24 cellular contexts compared by ENCODE assay signal in genomic region chr12:39612250-39612649, GRCh38.
"Had no signal": no experiment of that assay in that cellular context is flagged by ENCODE, and none has a peak within 500 bp of the region (broad histone marks: within the 10 kb centered on the region; RNA-seq: fewer than 3 reads in every experiment).

No MANE protein-coding gene starts in this region.

- H3K27ac ChIP-seq: coronary artery, SK-N-MC had no signal

- ATAC-seq: activated CD4-positive, alpha-beta T cell treated with anti-CD3 and anti-CD28 coated beads for 36 hours; activated CD8-positive, alpha-beta T cell treated with anti-CD3 and anti-CD28 coated beads, Interleukin-2, amount 10 ng/mL, durations not matched to agents 7 days and 5 days; activated T-cell treated with anti-CD3 and anti-CD28 coated beads, Interleukin-2, amount 50 U/mL, for 4 hours; K562; Panc1 had no signal

- H3K4me3 ChIP-seq: coronary artery, K562, SK-N-MC had no signal

- DNase-seq: activated B cell treated with CpG ODN at 0.5 μM for 24 hours; activated CD4-positive, alpha-beta T cell treated with anti-CD3 and anti-CD28 coated beads for 36 hours; activated CD4-positive, alpha-beta T cell treated with anti-CD3 and anti-CD28 coated beads, Interleukin-2, amount 50 U/mL, for 4 hours; activated CD8-positive, alpha-beta T cell treated with anti-CD3 and anti-CD28 coated beads, Interleukin-2, amount 10 ng/mL, durations not matched to agents 7 days and 5 days; activated gamma-delta T cell treated with Interleukin-2 at 50 U/mL for 16 hours; activated naive CD4-positive, alpha-beta T cell treated with anti-CD3 and anti-CD28 coated beads, Interleukin-2, amount 10 ng/mL, durations not matched to agents 7 days and 5 days; activated T-cell treated with anti-CD3 and anti-CD28 coated beads, Interleukin-2, amount 50 U/mL, for 4 hours; Kasumi-1; NCI-H1092 treated with DMSO at 0.1 percent for 48 hours; NCI-H1417 treated with DMSO at 0.1 percent for 48 hours; NCI-H1694 treated with DMSO at 0.1 percent for 48 hours; NCI-H2029 treated with DMSO at 0.1 percent for 48 hours; NCI-H345; NCI-H510A; NCI-H526 treated with DMSO at 0.1 percent for 48 hours; NK-92 treated with Interleukin-12 subunit alpha and Interleukin-12 subunit beta, amount 100 ng/mL, for 24 hours; OCI-M1; RPMI8226; T-cell; T1000 had no signal
